Comparison of ENCODE assay signal across 11 cellular contexts in the genomic region with DNA sequence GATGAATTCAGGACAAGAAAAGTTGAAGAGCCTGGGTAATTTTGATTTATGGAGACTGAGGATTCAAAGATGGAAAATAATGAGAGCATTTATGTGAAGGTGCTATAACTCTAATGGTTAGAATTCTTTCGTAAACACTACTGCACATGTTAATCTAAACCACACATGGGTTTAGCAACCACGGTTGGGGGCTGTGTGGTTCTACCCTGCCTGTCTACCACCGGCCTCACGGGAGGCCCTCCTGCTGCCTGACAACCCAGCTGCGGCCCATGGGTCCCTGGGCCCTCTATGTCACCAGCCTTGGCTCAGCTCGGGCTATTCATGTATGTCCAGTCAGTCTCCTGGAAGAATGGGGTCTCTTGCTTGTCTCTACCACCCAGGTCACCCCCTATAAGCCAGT.
DNase-seq lines count a peak whose midpoint lies in the region; ATAC-seq and TF ChIP-seq lines count a peak whose summit lies in the region.
"Had no signal": no experiment of that assay in that cellular context is flagged by ENCODE, and none has a peak within 500 bp of the region (broad histone marks: within the 10 kb centered on the region; RNA-seq: fewer than 3 reads in every experiment).

No MANE protein-coding gene starts in this region.

- peaks cover 53% of the 10 kb centered on the region for H3K4me1 Mint-ChIP-seq in endodermal cell

- peaks cover 18% of the 10 kb centered on the region for H3K4me1 ChIP-seq in endodermal cell (ENCODE audit: control insufficient read depth, insufficient read depth, low read length)
- H3K4me1 ChIP-seq in prostate gland (replicated peaks): peaks cover 36% of the 10 kb centered on the region
- no peaks in the 10 kb centered on the region for H3K4me1 ChIP-seq in mucosa of descending colon (ENCODE audit: low read depth)

- H3K27ac ChIP-seq in C4-2B: peak overlapping the region; percentile 82
- no peak overlapping the region for H3K27ac ChIP-seq in endodermal cell (ENCODE audit: low read depth, low read length)
- peak overlapping the region; percentile 67 to 93 for H3K27ac ChIP-seq in prostate gland

- intact Hi-C loops in prostate gland (cut with DNase I): no loop called here
- intact Hi-C loops in mucosa of descending colon (cut with DNase I, micrococcal nuclease): no loop called here

- H3K4me3 ChIP-seq in endodermal cell (ENCODE audit: low read length): no peak overlapping the region
- no peak overlapping the region for H3K4me3 ChIP-seq in prostate gland
- H3K4me3 ChIP-seq in mucosa of descending colon: no peak overlapping the region

- no peak overlapping the region for H3K4me3 Mint-ChIP-seq in endodermal cell
- H3K4me3 Mint-ChIP-seq: activated CD4-positive, alpha-beta T cell treated with anti-CD3 and anti-CD28 coated beads, Interleukin-2, amount 10 ng/mL, durations not matched to agents 7 days and 5 days had no signal

- 67 to 87% methylated on average over 1 to 6 of the region's 6 CpGs for WGBS in endodermal cell (ENCODE audit: insufficient coverage in 1 of 2, insufficient read length in 1 of 2), 2 experiments
- 58% methylated on average over 6 of the region's 6 CpGs for WGBS in prostate gland

- TF ChIP-seq POLR2A in prostate gland (IDR thresholded peaks at IDR 0.05): no peak

- H3K9me3 Mint-ChIP-seq in endodermal cell: no peaks in the 10 kb centered on the region
- H3K9me3 Mint-ChIP-seq: activated CD4-positive, alpha-beta T cell treated with anti-CD3 and anti-CD28 coated beads, Interleukin-2, amount 10 ng/mL, durations not matched to agents 7 days and 5 days had no signal

- no peak overlapping the region for H3K9ac ChIP-seq in endodermal cell (ENCODE audit: extremely low read depth, low read length, poor library complexity, severe bottlenecking)

- ATAC-seq in mucosa of descending colon: no peak

- DNase-seq in NOMO-1 treated with DMSO at 0.1 percent for 48 hours (lab: John Stamatoyannopoulos, UW; ENCODE audit: unreplicated experiment) (peak; percentile 28), endodermal cell (no peak), prostate gland (ENCODE audit: low spot score) (no peak), NCI-H2029 (lab: John Stamatoyannopoulos, UW) (no peak), mucosa of descending colon (no peak), HuH-7 (ENCODE audit: low spot score) (no peak)
- no peak for DNase-seq in stimulated activated CD4-positive, alpha-beta T cell treated with anti-CD3 and anti-CD28 coated beads, Interleukin-4, amount 100 ng/mL, for 24 hours
- DNase-seq: activated CD4-positive, alpha-beta T cell treated with anti-CD3 and anti-CD28 coated beads, Interleukin-2, amount 10 ng/mL, durations not matched to agents 7 days and 5 days; activated naive CD4-positive, alpha-beta T cell treated with anti-CD3 and anti-CD28 coated beads, Interleukin-2, amount 50 U/mL, for 16 hours; NCI-H524 treated with DMSO at 0.1 percent for 48 hours had no signal

- no peaks in the 10 kb centered on the region for H3K36me3 Mint-ChIP-seq in endodermal cell (ENCODE audit: low read depth)

- peak overlapping the region; percentile 56 for H3K27ac Mint-ChIP-seq in endodermal cell
- H3K27ac Mint-ChIP-seq: activated CD4-positive, alpha-beta T cell treated with anti-CD3 and anti-CD28 coated beads, Interleukin-2, amount 10 ng/mL, durations not matched to agents 7 days and 5 days had no signal

- H3K9me3 ChIP-seq in endodermal cell (ENCODE audit: control insufficient read depth, low read length) (no peaks in the 10 kb centered on the region), prostate gland (no peaks in the 10 kb centered on the region), mucosa of descending colon (no peaks in the 10 kb centered on the region)

- H3K36me3 ChIP-seq in endodermal cell (ENCODE audit: control insufficient read depth, insufficient read depth, low read length) (peaks cover 19% of the 10 kb centered on the region), prostate gland (no peaks in the 10 kb centered on the region), mucosa of descending colon (ENCODE audit: low read depth) (no peaks in the 10 kb centered on the region)

- TF ChIP-seq CTCF in C4-2B (conservative IDR thresholded peaks at IDR 0.05): no peak
- no peak for TF ChIP-seq CTCF in endodermal cell (conservative IDR thresholded peaks at IDR 0.05)
- TF ChIP-seq CTCF in prostate gland (IDR thresholded peaks at IDR 0.05): no peak
- TF ChIP-seq CTCF in mucosa of descending colon (IDR thresholded peaks at IDR 0.05): no peak

- peaks cover 1% of the 10 kb centered on the region for H3K27me3 Mint-ChIP-seq in endodermal cell (ENCODE audit: insufficient read depth)
- H3K27me3 Mint-ChIP-seq: activated CD4-positive, alpha-beta T cell treated with anti-CD3 and anti-CD28 coated beads, Interleukin-2, amount 10 ng/mL, durations not matched to agents 7 days and 5 days had no signal

- no peaks in the 10 kb centered on the region for H3K27me3 ChIP-seq in endodermal cell (ENCODE audit: control insufficient read depth, insufficient read depth, low read length, poor library complexity, severe bottlenecking)
- H3K27me3 ChIP-seq in prostate gland (replicated peaks; ENCODE audit: insufficient read depth): no peaks in the 10 kb centered on the region
